ENCODE assay signal across 30 cellular contexts in genomic region chr11:62489204-62489603, GRCh38. TPM values are rescaled to one million over a fixed set of nuclear protein-coding genes. Genes with fewer than 3 reads are reported as not detected.
A peak's percentile ranks its signal among the peaks of the same experiment; 100 is the strongest.
DNase-seq lines count a peak whose midpoint lies in the region; ATAC-seq and TF ChIP-seq lines count a peak whose summit lies in the region.
"Had no signal": no experiment of that assay in that cellular context is flagged by ENCODE, and none has a peak within 500 bp of the region (broad histone marks: within the 10 kb centered on the region; RNA-seq: fewer than 3 reads in every experiment).

No MANE protein-coding gene starts in this region.

- no peak for TF ChIP-seq EP300 in gastroesophageal sphincter (IDR thresholded peaks at IDR 0.05)

- H3K36me3 ChIP-seq in fibroblast of lung (ENCODE audit: control insufficient read depth, insufficient read depth, low read length) (no peaks in the 10 kb centered on the region), subcutaneous abdominal adipose tissue (ENCODE audit: control insufficient read depth in 5 of 5, insufficient read depth in 5 of 5, low read length in 5 of 5) (peaks cover 0 to 5% (median 3%) of the 10 kb centered on the region in 5 donors), adrenal gland (replicated peaks in 1 of 2) (no peaks in the 10 kb centered on the region), gastroesophageal sphincter (peaks cover 0 to 4% of the 10 kb centered on the region in 2 donors)
- H3K36me3 ChIP-seq: heart left ventricle, neural progenitor cell, right atrium auricular region, thyroid gland, vagina had no signal

- H3K4me2 ChIP-seq in fibroblast of lung (ENCODE audit: extremely low read depth, insufficient read depth, low read length) = no peak overlapping the region
- H3K4me2 ChIP-seq: neural progenitor cell had no signal

- H3K27ac ChIP-seq in fibroblast of lung (ENCODE audit: insufficient read depth, low read length) (no peak overlapping the region), subcutaneous abdominal adipose tissue (ENCODE audit: low read depth, low read length) (peak overlapping the region; percentile 44), adrenal gland (no peak overlapping the region), gastroesophageal sphincter (peak overlapping the region in 1 of 4 donors; percentile 13)
- H3K27ac ChIP-seq: heart left ventricle, neural progenitor cell, right atrium auricular region, thyroid gland, vagina had no signal

- no peaks in the 10 kb centered on the region for H3K79me2 ChIP-seq in fibroblast of lung (ENCODE audit: control insufficient read depth, insufficient read depth, low read length)

- TF ChIP-seq CTCF in fibroblast of lung (conservative IDR thresholded peaks at IDR 0.05 in 1 of 2, IDR thresholded peaks at IDR 0.05 in 1 of 2; ENCODE audit: low read depth in 1 of 2, low read length in 2 of 2) (no peak), adrenal gland (IDR thresholded peaks at IDR 0.05) (no peak), gastroesophageal sphincter (IDR thresholded peaks at IDR 0.05) (no peak)

- H3K9ac ChIP-seq in fibroblast of lung (ENCODE audit: insufficient read depth, low read length) = no peak overlapping the region
- H3K9ac ChIP-seq in subcutaneous abdominal adipose tissue (ENCODE audit: low read length in 5 of 5) = no peak overlapping the region
- H3K9ac ChIP-seq: neural progenitor cell had no signal

- intact Hi-C loops in adrenal gland (cut with DNase I) = no loop called here

- peak; percentile 52 for DNase-seq in GM03348 (ENCODE audit: low spot score)
- DNase-seq in NCI-H226 = peak; percentile 49
- DNase-seq in fibroblast of lung (ENCODE audit: low read depth in 2 of 2) = peak; percentile 14 to 72
- no peak for DNase-seq in adrenal gland
- DNase-seq: activated CD4-positive, alpha-beta T cell treated with anti-CD3 and anti-CD28 coated beads, Interleukin-2, amount 10 ng/mL, durations not matched to agents 24 days and 14 days; activated CD8-positive, alpha-beta memory T cell treated with anti-CD3 and anti-CD28 coated beads for 24 hours; activated naive CD4-positive, alpha-beta T cell treated with anti-CD3 and anti-CD28 coated beads, Interleukin-2, amount 50 U/mL, for 16 hours; activated T-cell treated with anti-CD3 and anti-CD28 coated beads for 4 hours; amygdala; C1 segment of cervical spinal cord; DMS79 treated with DMSO at 0.1 percent for 48 hours; H7; heart left ventricle; kidney; left ventricle myocardium superior; mesendoderm; NCI-H1048; NCI-H446; NCI-H748 treated with DMSO at 0.1 percent for 48 hours; SIG-M5; stimulated activated CD4-positive, alpha-beta T cell treated with anti-CD3 and anti-CD28 coated beads, Interleukin-1b, Interleukin-23, amount 100 ng/mL, for 48 hours; stimulated activated naive CD8-positive, alpha-beta T cell treated with anti-CD3 and anti-CD28 coated beads, Interleukin-15, amount 100 ng/mL, for 72 hours; thyroid gland had no signal

- no peak for TF ChIP-seq POLR2A in adrenal gland (IDR thresholded peaks at IDR 0.05)
- TF ChIP-seq POLR2A in gastroesophageal sphincter (IDR thresholded peaks at IDR 0.05) = no peak

- no peaks in the 10 kb centered on the region for H3K9me3 ChIP-seq in fibroblast of lung (ENCODE audit: control insufficient read depth, insufficient read depth, low read depth, low read length)
- no peaks in the 10 kb centered on the region for H3K9me3 ChIP-seq in subcutaneous abdominal adipose tissue (ENCODE audit: control insufficient read depth in 5 of 5, low read length in 5 of 5)
- no peaks in the 10 kb centered on the region for H3K9me3 ChIP-seq in adrenal gland (replicated peaks in 1 of 3)
- no peaks in the 10 kb centered on the region for H3K9me3 ChIP-seq in gastroesophageal sphincter
- H3K9me3 ChIP-seq: heart left ventricle, right atrium auricular region, thyroid gland, vagina had no signal

- H3K4me3 ChIP-seq in fibroblast of lung (replicated peaks in 1 of 4; ENCODE audit: control extremely low read depth in 1 of 4, insufficient read depth in 1 of 4, low read depth in 3 of 4, low read length in 4 of 4) = no peak overlapping the region
- H3K4me3 ChIP-seq in subcutaneous abdominal adipose tissue (ENCODE audit: low read depth in 1 of 5, low read length in 5 of 5) = no peak overlapping the region
- no peak overlapping the region for H3K4me3 ChIP-seq in adrenal gland
- no peak overlapping the region for H3K4me3 ChIP-seq in gastroesophageal sphincter
- H3K4me3 ChIP-seq: heart left ventricle, neural progenitor cell, right atrium auricular region, thyroid gland, vagina had no signal

- ATAC-seq in GM21367 (IDR thresholded peaks at IDR 0.05; ENCODE audit: unreplicated experiment) (no peak), gastroesophageal sphincter (no peak)
- ATAC-seq: heart left ventricle; left ventricle myocardium superior; stimulated activated naive CD8-positive, alpha-beta T cell treated with anti-CD3 and anti-CD28 coated beads, Interleukin-15, amount 100 ng/mL, for 72 hours; WTC11 had no signal

- H3K4me1 ChIP-seq in fibroblast of lung (ENCODE audit: control insufficient read depth, extremely low read depth, insufficient read depth, low read length) (peaks cover 4% of the 10 kb centered on the region), subcutaneous abdominal adipose tissue (ENCODE audit: control insufficient read depth in 5 of 5, insufficient read depth in 5 of 5, low read length in 5 of 5) (peaks cover 0 to 23% (median 17%) of the 10 kb centered on the region in 5 donors), adrenal gland (replicated peaks in 1 of 2) (no peaks in the 10 kb centered on the region), gastroesophageal sphincter (peaks cover 0 to 23% (median 0%) of the 10 kb centered on the region in 3 donors)
- H3K4me1 ChIP-seq: heart left ventricle, neural progenitor cell, right atrium auricular region had no signal

- H2AFZ ChIP-seq in fibroblast of lung (ENCODE audit: low read length) = no peak overlapping the region
- H2AFZ ChIP-seq: neural progenitor cell had no signal

- no peaks in the 10 kb centered on the region for H3K27me3 ChIP-seq in fibroblast of lung (ENCODE audit: control insufficient read depth, insufficient read depth, low read length)
- H3K27me3 ChIP-seq in subcutaneous abdominal adipose tissue (ENCODE audit: control insufficient read depth in 5 of 5, insufficient read depth in 4 of 5, low read length in 5 of 5) = no peaks in the 10 kb centered on the region
- H3K27me3 ChIP-seq in adrenal gland = no peaks in the 10 kb centered on the region
- H3K27me3 ChIP-seq in gastroesophageal sphincter = no peaks in the 10 kb centered on the region
- H3K27me3 ChIP-seq: heart left ventricle, neural progenitor cell, right atrium auricular region, thyroid gland, vagina had no signal

- no peaks in the 10 kb centered on the region for H4K20me1 ChIP-seq in fibroblast of lung (ENCODE audit: control insufficient read depth, extremely low read depth, insufficient read depth, low read length)

- WGBS in adrenal gland, 4 donors = 88 to 96% (median 91%) methylated on average over 4 of the region's 4 CpGs
- 54 to 80% methylated on average over 1 to 4 of the region's 4 CpGs for WGBS in gastroesophageal sphincter (ENCODE audit: low coverage in 1 of 2), 2 donors

RNA-seq across cellular contexts. Expression of gene AHNAK, which starts 57.4 kb away (rescaled TPM):
- total RNA-seq in fibroblast of lung (396 and 762 TPM in 2 replicates), adrenal gland (100 to 1,000 TPM; 121 to 307 (median 204) TPM), gastroesophageal sphincter (1,000 to 10,000 TPM; 1,348 to 2,181 (median 1,745) TPM)
- polyA plus RNA-seq in fibroblast of lung (209 and 220 TPM in 2 replicates), adrenal gland (10 to 100 TPM; 32.0 to 35.4 (median 32.7) TPM)
- 281 and 392 TPM in 2 replicates for polyA plus RNA-seq in fibroblast of lung (2012)
- polyA minus RNA-seq in fibroblast of lung (ENCODE audit: low replicate concordance) = 340 and 357 TPM in 2 replicates

Comparison
In these comparisons a context has a peak if more than half of its experiments do, and no peak if none do; other contexts are left out.
1. DNase-seq: peak in GM03348 (single experiment), NCI-H226 (single experiment) and fibroblast of lung (2 of 2); none in adrenal gland (0 of 7).